ENCODE assay signal across 8 cellular contexts in the genomic region with DNA sequence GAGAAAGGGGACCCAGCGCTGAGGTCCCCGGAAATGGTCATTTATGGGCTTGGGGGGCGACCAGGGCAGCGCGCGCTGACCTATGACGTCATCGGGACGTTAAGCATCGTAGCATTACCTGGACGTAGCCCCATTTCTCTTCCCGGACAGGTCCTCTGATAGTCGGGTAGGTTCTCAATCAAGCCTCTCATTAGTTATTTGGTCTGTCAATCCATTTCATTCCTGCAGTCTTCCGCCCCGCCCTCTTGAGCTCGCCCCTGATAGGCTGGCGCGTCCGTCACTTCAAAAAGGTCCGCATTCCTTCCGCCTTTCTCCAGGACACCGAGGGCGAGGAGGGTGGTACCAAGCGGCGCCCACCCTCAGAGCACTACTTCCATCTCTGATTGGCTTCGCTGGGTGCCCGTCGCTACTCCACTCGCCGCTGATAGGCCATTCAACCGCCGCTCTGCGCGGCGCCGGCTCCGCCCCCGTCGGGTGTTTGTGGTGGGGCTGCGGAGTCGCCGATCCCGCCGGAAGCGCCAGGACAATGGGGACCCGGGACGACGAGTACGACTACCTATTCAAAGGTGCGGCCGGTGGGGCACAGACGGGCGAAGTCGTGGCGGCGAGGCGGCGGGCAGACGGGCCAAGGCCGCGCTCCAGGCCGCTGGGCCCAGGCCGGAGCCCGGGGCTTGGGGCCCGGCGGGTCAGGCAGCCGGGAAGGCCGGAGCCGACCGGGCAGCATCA. TPM values are rescaled to one million over a fixed set of nuclear protein-coding genes. Genes with fewer than 3 reads are reported as not detected.
A peak's percentile ranks its signal among the peaks of the same experiment; 100 is the strongest.
DNase-seq lines count a peak whose midpoint lies in the region; ATAC-seq and TF ChIP-seq lines count a peak whose summit lies in the region.

A gene (plus strand): TSS at position 470 of the 726 bp plus-strand sequence. CDS start 57 bp downstream, at position 527.

- peaks cover 9% of the 10 kb centered on the region for H3K36me3 ChIP-seq in WERI-Rb-1
- no peaks in the 10 kb centered on the region for H3K36me3 ChIP-seq in mammary epithelial cell (ENCODE audit: insufficient read depth, low read length)
- no peaks in the 10 kb centered on the region for H3K36me3 ChIP-seq in skeletal muscle tissue (ENCODE audit: control insufficient read depth in 3 of 3, insufficient read depth in 3 of 3, low read length in 3 of 3)

- peaks cover 42% of the 10 kb centered on the region for H3K79me2 ChIP-seq in mammary epithelial cell (ENCODE audit: insufficient read depth, low read length)

- intact Hi-C loops in mammary epithelial cell (cut with micrococcal nuclease): loop anchor here (1.0 kb wide), 2 partner anchors 23 to 28 kb away; no protein-coding TSS in a partner anchor

- peak; percentile 99 for DNase-seq in ACHN
- peak; percentile 98 for DNase-seq in NCI-H2227 (lab: John Stamatoyannopoulos, UW; ENCODE audit: unreplicated experiment)
- peak; percentile 99 for DNase-seq in WERI-Rb-1
- DNase-seq in mammary epithelial cell: peak; percentile 100

- TF ChIP-seq CTCF in WERI-Rb-1 (IDR thresholded peaks at IDR 0.05; ENCODE audit: low read depth, low read length): no peak
- no peak for TF ChIP-seq CTCF in mammary epithelial cell (conservative IDR thresholded peaks at IDR 0.05 in 1 of 2, IDR thresholded peaks at IDR 0.05 in 1 of 2; ENCODE audit: extremely low read depth in 1 of 2, insufficient read depth in 1 of 2, low read depth in 1 of 2, low read length in 2 of 2)

- ATAC-seq in GM18873 (IDR thresholded peaks at IDR 0.05; ENCODE audit: low FRiP score, unreplicated experiment) (peak; percentile 89), HG03139 (IDR thresholded peaks at IDR 0.05; ENCODE audit: unreplicated experiment) (peak; percentile 88)

- CTCF ChIA-PET in mammary epithelial cell (lab: Charles Lee; ENCODE audit: low non-redundant PET): no interaction called here

- H2AFZ ChIP-seq in mammary epithelial cell (ENCODE audit: low read depth, low read length): peak within 1 kb of the TSS; percentile 89

- peak within 1 kb of the TSS; percentile 99 for H3K27ac ChIP-seq in WERI-Rb-1
- H3K27ac ChIP-seq in mammary epithelial cell (ENCODE audit: insufficient read depth, low read depth, low read length): peak within 1 kb of the TSS; percentile 93
- H3K27ac ChIP-seq in skeletal muscle tissue (ENCODE audit: low read depth, low read length): peak within 1 kb of the TSS; percentile 100

- no peaks in the 10 kb centered on the region for H4K20me1 ChIP-seq in mammary epithelial cell (ENCODE audit: insufficient read depth, low read length)

- no TSS peak for BruUV-seq in mammary epithelial cell (replicated peaks; lab: Mats Ljungman, UMichigan)

- H3K9ac ChIP-seq in mammary epithelial cell (ENCODE audit: insufficient read depth, low read length) (peak within 1 kb of the TSS; percentile 92), skeletal muscle tissue (ENCODE audit: low read depth in 1 of 3, low read length in 3 of 3) (peak within 1 kb of the TSS; percentile 98 to 100 (median 99))

- H3K27me3 ChIP-seq in WERI-Rb-1 (ENCODE audit: insufficient read depth, low read depth, severe bottlenecking) (no peaks in the 10 kb centered on the region), mammary epithelial cell (ENCODE audit: insufficient read depth, low read length) (no peaks in the 10 kb centered on the region), skeletal muscle tissue (ENCODE audit: control insufficient read depth in 3 of 3, insufficient read depth in 3 of 3, low read length in 3 of 3) (no peaks in the 10 kb centered on the region)

- H3K4me3 ChIP-seq in WERI-Rb-1 (ENCODE audit: low read depth, low read length) (peak within 1 kb of the TSS; percentile 60), mammary epithelial cell (replicated peaks in 1 of 3; ENCODE audit: insufficient read depth in 1 of 3, low read depth in 2 of 3, low read length in 3 of 3) (peak within 1 kb of the TSS; percentile 69 to 87 (median 80)), iPS-18c (ENCODE audit: insufficient read depth, low read depth, low read length) (peak within 1 kb of the TSS; percentile 99), skeletal muscle tissue (ENCODE audit: low read length in 3 of 3) (peak within 1 kb of the TSS; percentile 75 to 91 (median 88))

- peak within 1 kb of the TSS; percentile 78 for H3K4me2 ChIP-seq in mammary epithelial cell (ENCODE audit: insufficient read depth, low read depth, low read length)

- dilution Hi-C loops in mammary epithelial cell (cut with HindIII; ENCODE audit: low sequenced_read_pairs): loop anchor here (5.0 kb wide), 1 partner anchor 97 kb away; no protein-coding TSS in a partner anchor

- in situ Hi-C loops in ACHN (cut with HindIII; ENCODE audit: low pct_ligation_motif_present, low pct_unique_long_range_greater_than_20kb, low sequenced_read_pairs): no loop called here
- in situ Hi-C loops in mammary epithelial cell (cut with MboI; ENCODE audit: low sequenced_read_pairs in 2 of 2): no loop called here

- no peaks in the 10 kb centered on the region for H3K9me3 ChIP-seq in WERI-Rb-1 (ENCODE audit: severe bottlenecking)
- H3K9me3 ChIP-seq in mammary epithelial cell (replicated peaks; ENCODE audit: insufficient read depth, low read length): no peaks in the 10 kb centered on the region
- no peaks in the 10 kb centered on the region for H3K9me3 ChIP-seq in iPS-18c (ENCODE audit: control insufficient read depth, insufficient read depth, low read length)
- H3K9me3 ChIP-seq in skeletal muscle tissue (ENCODE audit: control insufficient read depth in 3 of 3, low read length in 3 of 3): no peaks in the 10 kb centered on the region

- 2% methylated on average over 55 of the region's 70 CpGs for WGBS in mammary epithelial cell (ENCODE audit: low coverage, missing lambda C conversion rate)

- H3K4me1 ChIP-seq in mammary epithelial cell (ENCODE audit: insufficient read depth, low read length): peaks cover 25% of the 10 kb centered on the region
- peaks cover 38 to 50% (median 43%) of the 10 kb centered on the region in 3 donors for H3K4me1 ChIP-seq in skeletal muscle tissue (ENCODE audit: control insufficient read depth in 3 of 3, insufficient read depth in 3 of 3, low read length in 3 of 3)

RNA-seq across cellular contexts. Expression of the gene that starts here (rescaled TPM):
- total RNA-seq in mammary epithelial cell (10 to 100 TPM; 24.0 to 88.3 TPM), skeletal muscle tissue (64.2 TPM)
- polyA plus RNA-seq in mammary epithelial cell: 47.7 TPM
- polyA minus RNA-seq in mammary epithelial cell: 14.4 TPM

Comparison
In these comparisons a context has a peak if more than half of its experiments do, and no peak if none do; other contexts are left out.
1. Peak in every context shown above with its lines: DNase-seq, ATAC-seq, H3K4me3 ChIP-seq and H3K27ac ChIP-seq.